ENCODE assay signal across 26 cellular contexts in the genomic region with DNA sequence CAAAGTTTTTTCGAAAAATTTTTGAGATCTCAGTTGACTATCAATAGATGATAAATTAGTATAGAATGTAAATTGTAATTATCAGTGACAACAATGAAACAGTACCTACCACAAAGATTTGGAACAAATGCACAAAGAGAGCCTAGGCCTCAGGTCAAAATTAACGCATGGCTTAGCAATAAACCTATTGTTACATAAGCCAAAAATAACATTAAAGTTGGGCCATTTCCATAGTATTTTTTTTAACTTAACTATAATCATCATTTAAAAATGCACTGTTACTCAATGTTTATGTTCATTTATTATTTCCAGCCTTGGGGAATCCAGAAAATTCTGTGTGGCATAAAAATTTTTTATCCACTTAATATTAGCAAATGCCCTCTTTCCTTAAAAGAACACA.
DNase-seq lines count a peak whose midpoint lies in the region; ATAC-seq, FAIRE-seq and TF ChIP-seq lines count a peak whose summit lies in the region.
"Had no signal": no experiment of that assay in that cellular context is flagged by ENCODE, and none has a peak within 500 bp of the region (broad histone marks: within the 10 kb centered on the region; RNA-seq: fewer than 3 reads in every experiment).

No MANE protein-coding gene starts in this region.

- intact Hi-C loops in HepG2 (cut with micrococcal nuclease; ENCODE audit: unreplicated experiment), result no loop called here
- intact Hi-C loops in right lobe of liver (cut with DNase I), result no loop called here
- intact Hi-C loops in mammary epithelial cell (cut with micrococcal nuclease), result no loop called here
- intact Hi-C loops in esophagus muscularis mucosa (cut with DNase I), result no loop called here
- intact Hi-C loops in sciatic nerve (cut with DNase I), result no loop called here

- no peaks in the 10 kb centered on the region for H4K20me1 ChIP-seq in HepG2 (ENCODE audit: insufficient read depth, low read length)
- H4K20me1 ChIP-seq in mammary epithelial cell (ENCODE audit: insufficient read depth, low read length), result no peaks in the 10 kb centered on the region

- WGBS in HepG2 (ENCODE audit: low lambda C conversion rate), result 81% methylated on average over 2 of the region's 2 CpGs
- WGBS in right lobe of liver (ENCODE audit: insufficient coverage, low coverage, low lambda C conversion rate, missing lambda C conversion rate), result 56% methylated on average over 2 of the region's 2 CpGs
- 12% methylated on average over 2 of the region's 2 CpGs for WGBS in mammary epithelial cell (ENCODE audit: low coverage, missing lambda C conversion rate)
- 35% methylated on average over 2 of the region's 2 CpGs for WGBS in esophagus muscularis mucosa

- TF ChIP-seq POLR2A in HepG2 (IDR thresholded peaks at IDR 0.05; ENCODE audit: insufficient read depth in 1 of 2, low read depth in 2 of 2, low read length in 2 of 2), result no peak
- no peak for TF ChIP-seq POLR2A in right lobe of liver (IDR thresholded peaks at IDR 0.05)
- TF ChIP-seq POLR2A in esophagus muscularis mucosa (IDR thresholded peaks at IDR 0.05; ENCODE audit: low read depth), result no peak

- CTCF ChIA-PET in HepG2 (lab: Yijun Ruan, JAX; ENCODE audit: low intra/inter-chr PET ratio, low total read pairs) (no interaction called here), mammary epithelial cell (lab: Charles Lee; ENCODE audit: low non-redundant PET) (no interaction called here)

- H3K27me3 ChIP-seq in HepG2 (ENCODE audit: control insufficient read depth in 1 of 2, insufficient read depth in 2 of 2, low read length in 2 of 2) (no peaks in the 10 kb centered on the region), right lobe of liver (no peaks in the 10 kb centered on the region), mammary epithelial cell (ENCODE audit: insufficient read depth, low read length) (no peaks in the 10 kb centered on the region), esophagus muscularis mucosa (no peaks in the 10 kb centered on the region)
- H3K27me3 ChIP-seq: esophagus squamous epithelium had no signal

- dilution Hi-C loops in mammary epithelial cell (cut with HindIII; ENCODE audit: low sequenced_read_pairs), result no loop called here

- H3K4me3 ChIP-seq in HepG2 (replicated peaks in 1 of 3; ENCODE audit: insufficient read depth in 1 of 3, low read depth in 2 of 3, low read length in 3 of 3) (no peak overlapping the region), right lobe of liver (no peak overlapping the region), mammary epithelial cell (replicated peaks in 1 of 3; ENCODE audit: insufficient read depth in 1 of 3, low read depth in 2 of 3, low read length in 3 of 3) (no peak overlapping the region), fibroblast of pulmonary artery (replicated peaks; ENCODE audit: low read depth, low read length) (no peak overlapping the region), esophagus muscularis mucosa (no peak overlapping the region)
- H3K4me3 ChIP-seq: esophagus squamous epithelium, lower lobe of right lung had no signal

- H3K79me2 ChIP-seq in HepG2 (ENCODE audit: insufficient read depth, low read length) (peaks cover 15% of the 10 kb centered on the region), mammary epithelial cell (ENCODE audit: insufficient read depth, low read length) (no peaks in the 10 kb centered on the region)

- H3K9me3 ChIP-seq in HepG2 (ENCODE audit: low read length), result no peaks in the 10 kb centered on the region
- no peaks in the 10 kb centered on the region for H3K9me3 ChIP-seq in right lobe of liver
- no peaks in the 10 kb centered on the region for H3K9me3 ChIP-seq in mammary epithelial cell (replicated peaks; ENCODE audit: insufficient read depth, low read length)
- H3K9me3 ChIP-seq in esophagus muscularis mucosa, result no peaks in the 10 kb centered on the region
- H3K9me3 ChIP-seq: esophagus squamous epithelium, lower lobe of right lung had no signal

- TF ChIP-seq CTCF in HepG2 (CRISPR knock-in tag; IDR thresholded peaks at IDR 0.05), result no peak
- TF ChIP-seq CTCF in right lobe of liver (IDR thresholded peaks at IDR 0.05), result no peak
- TF ChIP-seq CTCF in mammary epithelial cell (conservative IDR thresholded peaks at IDR 0.05 in 1 of 2, IDR thresholded peaks at IDR 0.05 in 1 of 2; ENCODE audit: extremely low read depth in 1 of 2, insufficient read depth in 1 of 2, low read depth in 1 of 2, low read length in 2 of 2), result no peak
- TF ChIP-seq CTCF in fibroblast of pulmonary artery (IDR thresholded peaks at IDR 0.05; ENCODE audit: low read length, missing control alignments), result no peak
- TF ChIP-seq CTCF in esophagus muscularis mucosa (IDR thresholded peaks at IDR 0.05), result no peak

- POLR2A ChIA-PET in HepG2 (lab: Yijun Ruan, JAX), result no interaction called here

- no peak for DNase-seq in HepG2 (ENCODE audit: low spot score)
- DNase-seq in right lobe of liver, result no peak
- DNase-seq in mammary epithelial cell, result no peak
- DNase-seq in fibroblast of pulmonary artery (ENCODE audit: low read depth), result peak; percentile 80
- no peak for DNase-seq in SK-N-DZ (ENCODE audit: low spot score)
- DNase-seq in AG08395 (ENCODE audit: low spot score), result no peak
- no peak for DNase-seq in esophagus muscularis mucosa (ENCODE audit: extremely low spot score)
- no peak for DNase-seq in sciatic nerve (ENCODE audit: low spot score)
- DNase-seq: activated CD4-positive, alpha-beta T cell treated with anti-CD3 and anti-CD28 coated beads, Interleukin-2, amount 10 ng/mL, durations not matched to agents 24 days and 14 days; activated naive CD4-positive, alpha-beta T cell treated with anti-CD3 and anti-CD28 coated beads for 36 hours; activated T-cell treated with anti-CD3 and anti-CD28 coated beads, Interleukin-2, amount 50 U/mL, for 72 hours; amniotic stem cell; cerebellar nuclear complex; DMS53; effector CD8-positive, alpha-beta T cell; esophagus squamous epithelium; glutamatergic neuron; kidney; lower lobe of right lung; NCI-H1092; NCI-H187; small intestine; stimulated activated CD4-positive, alpha-beta T cell treated with anti-CD3 and anti-CD28 coated beads, Interleukin-1b, Interleukin-23, amount 100 ng/mL, for 48 hours; T-helper 9 cell; WERI-Rb-1 had no signal

- in situ Hi-C loops in HepG2 (cut with HindIII; ENCODE audit: extremely low pct_ligation_motif_present, low pct_unique_long_range_greater_than_20kb) (no loop called here), mammary epithelial cell (cut with MboI; ENCODE audit: low sequenced_read_pairs in 2 of 2) (no loop called here)

- H3K36me3 ChIP-seq in HepG2 (replicated peaks in 1 of 2; ENCODE audit: control insufficient read depth in 1 of 2, insufficient read depth in 2 of 2, low read length in 2 of 2) (0 out of 5 replicates have a peak, but pooled peaks cover 0 to 3% of the 10 kb centered on the region in 2 experiments), right lobe of liver (no peaks in the 10 kb centered on the region), mammary epithelial cell (ENCODE audit: insufficient read depth, low read length) (no peaks in the 10 kb centered on the region), esophagus muscularis mucosa (no peaks in the 10 kb centered on the region)
- H3K36me3 ChIP-seq: esophagus squamous epithelium, lower lobe of right lung, WERI-Rb-1 had no signal

- H3K4me2 ChIP-seq in HepG2 (ENCODE audit: low read depth, low read length), result no peak overlapping the region
- H3K4me2 ChIP-seq in mammary epithelial cell (ENCODE audit: insufficient read depth, low read depth, low read length), result peak overlapping the region; percentile 60

- TF ChIP-seq RAD21 in HepG2 (CRISPR knock-in tag; IDR thresholded peaks at IDR 0.05), result no peak

- H3K9ac ChIP-seq in HepG2 (ENCODE audit: insufficient read depth, low read depth, low read length) (no peak overlapping the region), mammary epithelial cell (ENCODE audit: insufficient read depth, low read length) (no peak overlapping the region)

- no peak for FAIRE-seq in HepG2 (lab: Jason Lieb, UNC)
- FAIRE-seq: HTR-8/SVneo, kidney, small intestine had no signal

- ATAC-seq in HepG2 (no peak), right lobe of liver (no peak), sciatic nerve (no peak)
- ATAC-seq: activated T-cell treated with anti-CD3 and anti-CD28 coated beads, Interleukin-2, amount 50 U/mL, for 72 hours; lower lobe of right lung had no signal

- peak overlapping the region; percentile 50 for H3K27ac ChIP-seq in HepG2 (ENCODE audit: extremely low read length, insufficient read depth, low read length)
- no peak overlapping the region for H3K27ac ChIP-seq in right lobe of liver
- no peak overlapping the region for H3K27ac ChIP-seq in mammary epithelial cell (ENCODE audit: insufficient read depth, low read depth, low read length)
- no peak overlapping the region for H3K27ac ChIP-seq in esophagus muscularis mucosa (replicated peaks in 1 of 4)
- H3K27ac ChIP-seq: esophagus squamous epithelium, lower lobe of right lung, WERI-Rb-1 had no signal

- H2AFZ ChIP-seq in HepG2 (ENCODE audit: low read length) (no peak overlapping the region), mammary epithelial cell (ENCODE audit: low read depth, low read length) (no peak overlapping the region)

- TF ChIP-seq EP300 in HepG2 (IDR thresholded peaks at IDR 0.05; ENCODE audit: low read depth in 2 of 2, low read length in 2 of 2), result no peak
- TF ChIP-seq EP300 in HepG2 (CRISPR knock-in tag; IDR thresholded peaks at IDR 0.05; ENCODE audit: borderline replicate concordance), result no peak
- TF ChIP-seq EP300 in esophagus muscularis mucosa (IDR thresholded peaks at IDR 0.05), result no peak

- H3K4me1 ChIP-seq in HepG2 (ENCODE audit: insufficient read depth, low read length) (peaks cover 54% of the 10 kb centered on the region), right lobe of liver (no peaks in the 10 kb centered on the region), mammary epithelial cell (ENCODE audit: insufficient read depth, low read length) (peaks cover 6% of the 10 kb centered on the region), esophagus muscularis mucosa (peaks cover 0 to 10% (median 7%) of the 10 kb centered on the region in 4 donors)

- BruUV-seq in HepG2 (replicated peaks; lab: Mats Ljungman, UMichigan) (no TSS peak), mammary epithelial cell (replicated peaks; lab: Mats Ljungman, UMichigan) (no TSS peak)

TF ChIP-seq in HepG2, 621 proteins besides CTCF, POLR2A, EP300 and RAD21 (continues in another document):
- no peak for TF ChIP-seq HOXA7 (CRISPR knock-in tag; IDR thresholded peaks at IDR 0.05)
- no peak for TF ChIP-seq RFXAP (CRISPR knock-in tag; IDR thresholded peaks at IDR 0.05; ENCODE audit: borderline replicate concordance)
- no peak for TF ChIP-seq MTA1 (CRISPR knock-in tag; IDR thresholded peaks at IDR 0.05; ENCODE audit: borderline replicate concordance)
